ENCODE assay signal across 12 cellular contexts in the genomic region with DNA sequence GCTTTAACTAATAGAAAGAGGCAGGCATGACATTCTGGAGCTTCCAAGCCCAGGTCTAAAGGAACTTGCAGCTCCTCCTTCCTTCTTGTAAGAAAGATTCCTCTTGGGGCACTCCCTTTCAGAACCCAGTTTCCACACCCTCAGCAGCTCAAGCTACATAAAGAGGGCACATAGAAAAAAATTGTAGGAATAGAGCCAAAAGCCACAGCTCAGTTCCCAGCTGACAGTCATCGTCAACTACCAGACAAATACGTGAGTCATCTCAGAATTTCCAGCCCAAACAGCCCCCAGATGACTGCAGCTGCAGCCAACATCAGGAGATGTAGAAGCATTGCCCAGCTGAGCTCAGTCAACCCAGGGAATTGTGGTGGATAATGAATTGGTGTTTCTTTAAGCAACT.
DNase-seq lines count a peak whose midpoint lies in the region; ATAC-seq, FAIRE-seq and TF ChIP-seq lines count a peak whose summit lies in the region.
"Had no signal": no experiment of that assay in that cellular context is flagged by ENCODE, and none has a peak within 500 bp of the region (broad histone marks: within the 10 kb centered on the region; RNA-seq: fewer than 3 reads in every experiment).

No MANE protein-coding gene starts in this region.

- H3K27me3 ChIP-seq in K562 (ENCODE audit: control insufficient read depth in 2 of 2, insufficient read depth in 2 of 2, low read length in 2 of 2): no peaks in the 10 kb centered on the region
- H3K27me3 ChIP-seq: suprapubic skin had no signal

- TF ChIP-seq RAD21 in K562 (CRISPR knock-in tag; conservative IDR thresholded peaks at IDR 0.05 in 1 of 2, IDR thresholded peaks at IDR 0.05 in 1 of 2): no peak

- no peaks in the 10 kb centered on the region for H3K9me1 ChIP-seq in K562 (ENCODE audit: control insufficient read depth, insufficient read depth, low read length)

- H3K4me2 ChIP-seq in K562 (ENCODE audit: insufficient read depth, low read length): no peak overlapping the region

- H3K4me1 ChIP-seq in K562 (replicated peaks in 1 of 2; ENCODE audit: control insufficient read depth in 2 of 2, insufficient read depth in 2 of 2, low read length in 2 of 2): peaks cover 2 to 7% of the 10 kb centered on the region in 2 experiments; a peak in 3 of 5 replicates
- H3K4me1 ChIP-seq: parathyroid adenoma had no signal

- no peak for TF ChIP-seq POLR2A in K562 (conservative IDR thresholded peaks at IDR 0.05)

- no peak overlapping the region for H3K27ac ChIP-seq in K562 (ENCODE audit: extremely low read depth, low read depth, low read length)
- H3K27ac ChIP-seq: parathyroid adenoma, suprapubic skin had no signal

- H3K4me3 ChIP-seq in K562: no peak overlapping the region
- H3K4me3 ChIP-seq: suprapubic skin had no signal

- DNase-seq in A172 (ENCODE audit: low spot score): peak; percentile 95
- peak; percentile 82 for DNase-seq in HS-5 (ENCODE audit: low read depth)
- DNase-seq in K562 (ENCODE audit: extremely low read depth in 1 of 4, low spot score in 3 of 4): no peak
- peak; percentile 9 to 47 for DNase-seq in hippocampal formation (lab: John Stamatoyannopoulos, UW)
- DNase-seq in GM10266 (ENCODE audit: extremely low spot score): no peak
- no peak for DNase-seq in NCI-H82 treated with DMSO at 0.1 percent for 48 hours (lab: John Stamatoyannopoulos, UW; ENCODE audit: unreplicated experiment)
- no peak for DNase-seq in activated CD4-positive, CD25-positive, alpha-beta regulatory T cell (lab: John Stamatoyannopoulos, UW)
- DNase-seq: KBM-7 had no signal

- no peaks in the 10 kb centered on the region for H4K20me1 ChIP-seq in K562 (replicated peaks; ENCODE audit: control insufficient read depth, insufficient read depth, low read length)

- in situ Hi-C loops in K562 (cut with MboI): no loop called here

- H3K9ac ChIP-seq in K562 (ENCODE audit: insufficient read depth in 1 of 2, low read depth in 2 of 2, low read length in 2 of 2): no peak overlapping the region
- H3K9ac ChIP-seq: parathyroid adenoma had no signal

- CTCF ChIA-PET in K562 (lab: Yijun Ruan, JAX; ENCODE audit: low intra/inter-chr PET ratio): no interaction called here

- TF ChIP-seq CTCF in K562 (IDR thresholded peaks at IDR 0.05 in 2 of 3, conservative IDR thresholded peaks at IDR 0.05 in 1 of 3; ENCODE audit: insufficient read depth in 2 of 3, low read depth in 1 of 3, low read length in 3 of 3) (no peak), GM10266 (IDR thresholded peaks at IDR 0.05; ENCODE audit: control insufficient read depth, insufficient read depth, low read depth, missing control alignments) (no peak)

- no TSS peak for BruUV-seq in K562 (replicated peaks; lab: Mats Ljungman, UMichigan)

- POLR2A ChIA-PET in K562 (lab: Yijun Ruan, JAX): interaction anchor here (1.0 kb wide), 1 partner anchor 34 kb away, joined by 3 read pairs; no protein-coding TSS in a partner anchor

- H2AFZ ChIP-seq in K562 (ENCODE audit: low read depth, low read length): no peak overlapping the region
- H2AFZ ChIP-seq: parathyroid adenoma had no signal

- 0% methylated on average over 2 of the region's 2 CpGs for WGBS in K562 (ENCODE audit: insufficient coverage, low coverage, missing lambda C conversion rate)

- ATAC-seq in K562 (no peak), HG03342 (IDR thresholded peaks at IDR 0.05; ENCODE audit: unreplicated experiment) (no peak)

- H3K9me3 ChIP-seq in K562 (replicated peaks; ENCODE audit: control insufficient read depth, insufficient read depth, low read depth, low read length): no peaks in the 10 kb centered on the region

- intact Hi-C loops in K562 (cut with micrococcal nuclease): no loop called here

- no peaks in the 10 kb centered on the region for H3K79me2 ChIP-seq in K562 (ENCODE audit: control insufficient read depth, insufficient read depth, low read length)
- H3K79me2 ChIP-seq: parathyroid adenoma had no signal

- TF ChIP-seq EP300 in K562 (IDR thresholded peaks at IDR 0.05; ENCODE audit: low read length): no peak

- no peak for FAIRE-seq in K562 (lab: Jason Lieb, UNC)
- FAIRE-seq: D721Med had no signal

- no peaks in the 10 kb centered on the region for H3K36me3 ChIP-seq in K562 (ENCODE audit: control insufficient read depth, insufficient read depth, low read length)
- H3K36me3 ChIP-seq: suprapubic skin had no signal

TF ChIP-seq in K562, 482 proteins besides CTCF, POLR2A, EP300 and RAD21:
- TF ChIP-seq FOSL1 (tag; conservative IDR thresholded peaks at IDR 0.05) (peak; percentile 73), NCOA4 (IDR thresholded peaks at IDR 0.05; ENCODE audit: partially characterized antibody) (no peak)

Comparison
In these comparisons a context has a peak if more than half of its experiments do, and no peak if none do; other contexts are left out.
1. DNase-seq: peak in A172 (single experiment), HS-5 (single experiment) and hippocampal formation (2 of 2); none in K562 (0 of 4), GM10266 (single experiment), NCI-H82 treated with DMSO at 0.1 percent for 48 hours (single experiment) and activated CD4-positive, CD25-positive, alpha-beta regulatory T cell (0 of 4).